In the genomic region with DNA sequence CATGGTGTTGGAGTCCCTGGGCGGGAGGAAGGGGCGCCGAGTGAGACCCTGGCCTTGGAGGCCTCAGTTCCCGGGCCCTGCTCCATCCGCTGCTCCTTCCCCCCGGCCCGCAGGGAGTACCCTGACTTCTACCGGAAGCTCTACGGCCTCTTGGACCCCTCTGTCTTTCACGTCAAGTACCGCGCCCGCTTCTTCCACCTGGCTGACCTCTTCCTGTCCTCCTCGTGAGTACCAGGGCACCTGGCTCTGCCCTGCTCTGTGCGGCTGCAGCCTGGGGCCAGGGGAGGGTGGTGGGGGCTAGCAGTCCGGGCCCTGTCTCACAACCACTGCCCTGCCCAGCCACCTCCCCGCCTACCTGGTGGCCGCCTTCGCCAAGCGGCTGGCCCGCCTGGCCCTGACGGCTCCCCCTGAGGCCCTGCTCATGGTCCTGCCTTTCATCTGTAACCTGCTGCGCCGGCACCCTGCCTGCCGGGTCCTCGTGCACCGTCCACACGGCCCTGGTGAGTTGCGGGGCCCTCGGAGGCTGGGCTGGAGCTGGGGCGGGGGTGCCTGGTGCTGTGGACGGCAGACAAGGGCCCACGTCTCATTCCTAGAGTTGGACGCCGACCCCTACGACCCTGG, we compare ENCODE assay signal across 19 cellular contexts. TPM values are rescaled to one million over a fixed set of nuclear protein-coding genes. Genes with fewer than 3 reads are reported as not detected.
DNase-seq lines count a peak whose midpoint lies in the region; ATAC-seq, FAIRE-seq and TF ChIP-seq lines count a peak whose summit lies in the region.
"Had no signal": no experiment of that assay in that cellular context is flagged by ENCODE, and none has a peak within 500 bp of the region (broad histone marks: within the 10 kb centered on the region; RNA-seq: fewer than 3 reads in every experiment).

No MANE protein-coding gene starts in this region.

- H3K79me1 ChIP-seq in H1 (ENCODE audit: low read depth, low read length), result peaks cover 8% of the 10 kb centered on the region

- H4K5ac ChIP-seq in H1 (ENCODE audit: insufficient read length, low read depth, low read length), result no peak overlapping the region

- no peak overlapping the region for H3K27ac Mint-ChIP-seq in activated naive CD4-positive, alpha-beta T cell treated with anti-CD3 and anti-CD28 coated beads, Interleukin-2, amount 50 U/mL, for 72 hours
- no peak overlapping the region for H3K27ac Mint-ChIP-seq in progenitor cell of endocrine pancreas
- H3K27ac Mint-ChIP-seq: HFFc6 had no signal

- H3K4me1 ChIP-seq in BE2C, result no peaks in the 10 kb centered on the region
- H3K4me1 ChIP-seq in H1 (replicated peaks in 1 of 4; ENCODE audit: control insufficient read depth in 3 of 4, insufficient read depth in 4 of 4, low read length in 3 of 4), result peaks cover 0 to 3% (median 1%) of the 10 kb centered on the region in 4 experiments; a peak in 4 of 7 replicates

- no peak overlapping the region for H4K91ac ChIP-seq in H1 (replicated peaks; ENCODE audit: insufficient read length, low read length)

- no peak overlapping the region for H2BK20ac ChIP-seq in H1 (ENCODE audit: low read length)

- no peak for TF ChIP-seq RAD21 in H1 (IDR thresholded peaks at IDR 0.05 in 1 of 2, conservative IDR thresholded peaks at IDR 0.05 in 1 of 2; ENCODE audit: low read depth in 2 of 2, low read length in 2 of 2)

- H4K8ac ChIP-seq in H1 (ENCODE audit: extremely low read depth, insufficient read depth, low read length), result peak overlapping the region; percentile 51; the same call in 1 of the 2 replicates

- no peak overlapping the region for H3K27ac ChIP-seq in H1 (ENCODE audit: low read depth, low read length)
- H3K27ac ChIP-seq: BLaER1 treated with 17β-estradiol and CSF1 and Interleukin-3, amounts not matched to agents 10 nM and 100 nM had no signal

- H4K20me1 ChIP-seq in H1 (replicated peaks in 1 of 2; ENCODE audit: control insufficient read depth in 1 of 2, insufficient read depth in 2 of 2, low read length in 2 of 2), result peaks cover 0 to 17% of the 10 kb centered on the region in 2 experiments

- no peak overlapping the region for H2BK5ac ChIP-seq in H1 (ENCODE audit: low read depth, low read length)

- TF ChIP-seq EP300 in H1 (IDR thresholded peaks at IDR 0.05; ENCODE audit: borderline replicate concordance in 1 of 2, low read depth in 2 of 2, low read length in 2 of 2), result no peak

- TF ChIP-seq CTCF in BE2C (IDR thresholded peaks at IDR 0.05; ENCODE audit: low read depth, low read length) (no peak), H1 (IDR thresholded peaks at IDR 0.05; ENCODE audit: control extremely low read depth in 1 of 3, insufficient read depth in 1 of 3, low read depth in 1 of 3, low read length in 3 of 3) (no peak), progenitor cell of endocrine pancreas (IDR thresholded peaks at IDR 0.05; ENCODE audit: unreplicated experiment) (no peak)

- no peak overlapping the region for H2AFZ ChIP-seq in H1 (ENCODE audit: low read length)

- no peak overlapping the region for H2BK120ac ChIP-seq in H1 (replicated peaks; ENCODE audit: low read depth, low read length)

- no peaks in the 10 kb centered on the region for H3K4me1 Mint-ChIP-seq in progenitor cell of endocrine pancreas (ENCODE audit: low read depth)

- CTCF ChIA-PET in H1 (lab: Charles Lee; ENCODE audit: partially characterized antibody), result interaction anchor here (0.6 to 1.4 kb wide), 5 partner anchors 33 to 347 kb away, joined by 3 to 9 read pairs (median 3); no protein-coding TSS in a partner anchor

- peaks cover 10% of the 10 kb centered on the region for H3K23me2 ChIP-seq in H1 (ENCODE audit: low read depth, low read length)

- H3K56ac ChIP-seq in H1 (replicated peaks; ENCODE audit: insufficient read length, low read depth, low read length), result no peak overlapping the region

- no peak overlapping the region for H3K4ac ChIP-seq in H1 (replicated peaks; ENCODE audit: insufficient read length, low read depth, low read length)

- no peak overlapping the region for H2BK15ac ChIP-seq in H1 (ENCODE audit: low read length)

- H3K9me3 Mint-ChIP-seq in activated naive CD4-positive, alpha-beta T cell treated with anti-CD3 and anti-CD28 coated beads, Interleukin-2, amount 50 U/mL, for 72 hours, result no peaks in the 10 kb centered on the region
- no peaks in the 10 kb centered on the region for H3K9me3 Mint-ChIP-seq in progenitor cell of endocrine pancreas (ENCODE audit: low read depth)
- H3K9me3 Mint-ChIP-seq: HFFc6 had no signal

- H3K27me3 Mint-ChIP-seq in progenitor cell of endocrine pancreas, result peaks cover 3% of the 10 kb centered on the region

- H3K23ac ChIP-seq in H1 (ENCODE audit: insufficient read length), result no peak overlapping the region

- 93% methylated on average over 20 of the region's 36 CpGs; no CpG with 5 or more reads in 1 of the 2 experiments for WGBS in H1 (ENCODE audit: extremely low coverage in 1 of 2, insufficient coverage in 1 of 2, insufficient read length in 1 of 2, insufficient replicate concordance in 2 of 2, low coverage in 1 of 2, low lambda C conversion rate in 2 of 2, missing lambda C conversion rate in 1 of 2), 2 experiments

- H3K4me3 Mint-ChIP-seq in progenitor cell of endocrine pancreas (ENCODE audit: low read depth), result no peak overlapping the region
- H3K4me3 Mint-ChIP-seq: HFFc6 had no signal

- peak; percentile 8 for DNase-seq in activated naive CD4-positive, alpha-beta T cell treated with anti-CD3 and anti-CD28 coated beads, Interleukin-2, amount 50 U/mL, for 16 hours
- no peak for DNase-seq in activated naive CD4-positive, alpha-beta T cell treated with anti-CD3 and anti-CD28 coated beads, Interleukin-2, amount 50 U/mL, for 72 hours (ENCODE audit: low spot score in 2 of 2)
- DNase-seq in BE2C (peak; percentile 6), H1 (ENCODE audit: low read depth in 1 of 2, low spot score in 2 of 2) (no peak), progenitor cell of endocrine pancreas (ENCODE audit: low spot score, unreplicated experiment) (peak; percentile 8), HT-29 (ENCODE audit: low spot score) (no peak), kidney tubule cell (ENCODE audit: low spot score) (no peak)
- DNase-seq: DND-41, HFFc6, NCI-H1048, NCI-H1436 treated with DMSO at 0.1 percent for 48 hours, NCI-H2081, NCI-H510A, NCI-H774 had no signal

- H3K4me2 ChIP-seq in H1 (ENCODE audit: insufficient read depth in 1 of 2, low read depth in 2 of 2, low read length in 2 of 2), result no peak overlapping the region
- H3K4me2 ChIP-seq: BLaER1 treated with 17β-estradiol and CSF1 and Interleukin-3, amounts not matched to agents 10 nM and 100 nM had no signal

- H3K36me3 ChIP-seq in BE2C (peaks cover 23% of the 10 kb centered on the region), H1 (ENCODE audit: control insufficient read depth in 2 of 4, insufficient read depth in 4 of 4, low read length in 3 of 4) (peaks cover 0 to 32% (median 10%) of the 10 kb centered on the region in 4 experiments; a peak in 5 of 8 replicates)

- H3K9ac ChIP-seq in H1 (replicated peaks in 1 of 4; ENCODE audit: extremely low read depth in 1 of 4, low read depth in 3 of 4, low read length in 3 of 4), result no peak overlapping the region
- H3K9ac ChIP-seq: BLaER1 treated with 17β-estradiol and CSF1 and Interleukin-3, amounts not matched to agents 10 nM and 100 nM had no signal

- H2AK5ac ChIP-seq in H1 (ENCODE audit: low read depth, low read length), result no peak overlapping the region

- H3K36me3 Mint-ChIP-seq in activated naive CD4-positive, alpha-beta T cell treated with anti-CD3 and anti-CD28 coated beads, Interleukin-2, amount 50 U/mL, for 72 hours, result peaks cover 0 to 2% of the 10 kb centered on the region in 2 donors
- H3K36me3 Mint-ChIP-seq in progenitor cell of endocrine pancreas (ENCODE audit: insufficient read depth), result peaks cover 1% of the 10 kb centered on the region

- POLR2A ChIA-PET in H1 (lab: Charles Lee; ENCODE audit: partially characterized antibody), result interaction anchor here (1.0 to 1.8 kb wide), 2 partner anchors 15 to 16 kb away, joined by 3 to 4 read pairs; no protein-coding TSS in a partner anchor

- H3K27me3 ChIP-seq in BE2C (peaks cover 6% of the 10 kb centered on the region), H1 (replicated peaks in 1 of 4; ENCODE audit: control insufficient read depth in 3 of 4, extremely low read depth in 1 of 4, insufficient read depth in 3 of 4, low read length in 3 of 4) (no peaks in the 10 kb centered on the region; a peak in 1 of 7 replicates)
- H3K27me3 ChIP-seq: BLaER1 treated with 17β-estradiol and CSF1 and Interleukin-3, amounts not matched to agents 10 nM and 100 nM had no signal

- no peak overlapping the region for H3K18ac ChIP-seq in H1 (ENCODE audit: extremely low read depth, low read length)

- H3K14ac ChIP-seq in H1 (ENCODE audit: insufficient read length), result no peak overlapping the region

- ATAC-seq in activated naive CD4-positive, alpha-beta T cell treated with anti-CD3 and anti-CD28 coated beads, Interleukin-2, amount 50 U/mL, for 72 hours, result no peak
- no peak for ATAC-seq in GM21825 (IDR thresholded peaks at IDR 0.05; ENCODE audit: unreplicated experiment)
- ATAC-seq: GM12878 had no signal

- no peak for FAIRE-seq in H1 (lab: Jason Lieb, UNC)
- FAIRE-seq: A204.1, G401.6, GM12878 had no signal

- H3K9me3 ChIP-seq in BE2C (no peaks in the 10 kb centered on the region), H1 (ENCODE audit: insufficient read depth in 2 of 2, low read depth in 1 of 2, low read length in 1 of 2) (peaks cover 3 to 4% of the 10 kb centered on the region in 2 experiments; a peak in 2 of 4 replicates)

- H2BK12ac ChIP-seq in H1 (ENCODE audit: low read depth, low read length), result no peak overlapping the region

- no peak overlapping the region for H3K4me3 ChIP-seq in BE2C (ENCODE audit: low read depth, low read length)
- no peak overlapping the region for H3K4me3 ChIP-seq in H1 (ENCODE audit: extremely low read depth in 1 of 4, insufficient read depth in 2 of 4, low read depth in 3 of 4, low read length in 4 of 4)
- H3K4me3 ChIP-seq: BLaER1 treated with 17β-estradiol and CSF1 and Interleukin-3, amounts not matched to agents 10 nM and 100 nM; GM12878 had no signal

- no peak for TF ChIP-seq POLR2A in H1 (IDR thresholded peaks at IDR 0.05; ENCODE audit: control extremely low read depth in 1 of 2, low read depth in 2 of 2, low read length in 2 of 2)

- H3K79me2 ChIP-seq in H1 (ENCODE audit: control insufficient read depth in 1 of 2, insufficient read depth in 2 of 2, low read length in 2 of 2), result peaks cover 0 to 9% of the 10 kb centered on the region in 2 experiments; a peak in 2 of 4 replicates

RNA-seq across cellular contexts. Expression of a gene that starts 7.0 kb away (rescaled TPM):
- total RNA-seq in activated naive CD4-positive, alpha-beta T cell treated with anti-CD3 and anti-CD28 coated beads, Interleukin-2, amount 50 U/mL, for 72 hours, result 10 to 100 TPM; 21.0 to 29.3 TPM
- 158 TPM for polyA plus RNA-seq in BE2C (2012; ENCODE audit: insufficient read depth, insufficient read length, low read depth)
- total RNA-seq in H1 (2021; fragmentation: NEBNext Ultra II Directional; extraction: Animal tissue kit (Norgen Biotek cat#: 25700)), result 38.5 and 40.3 TPM in 2 replicates
- 26.8 and 40.3 TPM in 2 replicates for polyA plus RNA-seq in H1 (2011; rRNA removed)
- 15.4 TPM for polyA plus RNA-seq in H1 (2011; cell fraction: cytosol; rRNA removed)
- polyA plus RNA-seq in H1 (2011; cell fraction: nucleus; rRNA removed), result 33.2 TPM
- polyA plus RNA-seq in H1 (2012, experiment 1 of 2), result 20.7 to 40.0 TPM (median 39.8 TPM) in 4 replicates
- polyA plus RNA-seq in H1 (2012, experiment 2 of 2), result 47.9 TPM
- 41.4 TPM for polyA plus RNA-seq in H1 (2013, experiment 1 of 2)
- 37.7 TPM for polyA plus RNA-seq in H1 (2013, experiment 2 of 2)
- polyA minus RNA-seq in H1 (2011; rRNA and poly(A)+ RNA removed), result 6.1 and 7.4 TPM in 2 replicates
- polyA minus RNA-seq in H1 (2011; cell fraction: cytosol; rRNA and poly(A)+ RNA removed), result 14.4 TPM
- 11.9 TPM for polyA minus RNA-seq in H1 (2011; cell fraction: nucleus; rRNA and poly(A)+ RNA removed)
- 27.0 and 27.3 TPM in 2 replicates for total RNA-seq in progenitor cell of endocrine pancreas
- total RNA-seq in HT-29 (2014; rRNA removed; shearing (Covaris generic)), result 45.8 and 47.0 TPM in 2 replicates

RNA-seq across cellular contexts. Expression of a gene that starts 7.1 kb away (rescaled TPM):
- 10 to 100 TPM; 22.0 to 34.5 TPM for total RNA-seq in activated naive CD4-positive, alpha-beta T cell treated with anti-CD3 and anti-CD28 coated beads, Interleukin-2, amount 50 U/mL, for 72 hours
- 118 TPM for polyA plus RNA-seq in BE2C (2012; ENCODE audit: insufficient read depth, insufficient read length, low read depth)
- 24.4 and 25.3 TPM in 2 replicates for total RNA-seq in H1 (2021; fragmentation: NEBNext Ultra II Directional; extraction: Animal tissue kit (Norgen Biotek cat#: 25700))
- 11.2 and 19.5 TPM in 2 replicates for polyA plus RNA-seq in H1 (2011; rRNA removed)
- 23.8 TPM for polyA plus RNA-seq in H1 (2011; cell fraction: cytosol; rRNA removed)
- 65.2 TPM for polyA plus RNA-seq in H1 (2011; cell fraction: nucleus; rRNA removed)
- polyA plus RNA-seq in H1 (2012, experiment 1 of 2), result 25.8 to 31.0 TPM (median 27.9 TPM) in 4 replicates
- polyA plus RNA-seq in H1 (2012, experiment 2 of 2), result 11.4 TPM
- polyA plus RNA-seq in H1 (2013, experiment 1 of 2), result 11.4 TPM
- polyA plus RNA-seq in H1 (2013, experiment 2 of 2), result 9.4 TPM
- polyA minus RNA-seq in H1 (2011; rRNA and poly(A)+ RNA removed), result 8.7 and 14.0 TPM in 2 replicates
- 12.7 TPM for polyA minus RNA-seq in H1 (2011; cell fraction: cytosol; rRNA and poly(A)+ RNA removed)
- polyA minus RNA-seq in H1 (2011; cell fraction: nucleus; rRNA and poly(A)+ RNA removed), result 28.4 TPM
- total RNA-seq in progenitor cell of endocrine pancreas, result 28.1 and 29.4 TPM in 2 replicates
- 21.4 and 35.3 TPM in 2 replicates for total RNA-seq in HT-29 (2014; rRNA removed; shearing (Covaris generic))

Comparison
In these comparisons a context has a peak if more than half of its experiments do, and no peak if none do; other contexts are left out.
1. DNase-seq: peak in activated naive CD4-positive, alpha-beta T cell treated with anti-CD3 and anti-CD28 coated beads, Interleukin-2, amount 50 U/mL, for 16 hours (single experiment), BE2C (single experiment) and progenitor cell of endocrine pancreas (single experiment); none in activated naive CD4-positive, alpha-beta T cell treated with anti-CD3 and anti-CD28 coated beads, Interleukin-2, amount 50 U/mL, for 72 hours (0 of 2), H1 (0 of 2), HT-29 (single experiment) and kidney tubule cell (single experiment).